1 cellular context compared by ENCODE assay signal in genomic region chr12:29578070-29578469, GRCh38.
TF ChIP-seq lines count a peak whose summit lies in the region.

No MANE protein-coding gene starts in this region.

TF ChIP-seq in IMR-90, 13 proteins besides CTCF, POLR2A, EP300 and RAD21:
- TF ChIP-seq RCOR1 (IDR thresholded peaks at IDR 0.05; ENCODE audit: insufficient replicate concordance, low read length) (no peak), SMC3 (IDR thresholded peaks at IDR 0.05; ENCODE audit: low read depth, low read length) (no peak), MXI1 (IDR thresholded peaks at IDR 0.05; ENCODE audit: borderline replicate concordance, low read depth, low read length) (no peak), CEBPB (IDR thresholded peaks at IDR 0.05; ENCODE audit: low read depth, low read length) (no peak), CHD1 (IDR thresholded peaks at IDR 0.05; ENCODE audit: low read depth, low read length) (no peak), BHLHE40 (IDR thresholded peaks at IDR 0.05; ENCODE audit: low read depth, low read length) (no peak), NFE2L2 (IDR thresholded peaks at IDR 0.05; ENCODE audit: low read depth, low read length) (no peak), MAFK (IDR thresholded peaks at IDR 0.05; ENCODE audit: low read depth, low read length) (no peak), ELK1 (IDR thresholded peaks at IDR 0.05; ENCODE audit: borderline replicate concordance, low read depth, low read length) (no peak), FOS (IDR thresholded peaks at IDR 0.05; ENCODE audit: low read depth, low read length) (no peak), MAZ (IDR thresholded peaks at IDR 0.05; ENCODE audit: borderline replicate concordance, low read depth, low read length) (no peak), RFX5 (IDR thresholded peaks at IDR 0.05; ENCODE audit: low read depth, low read length) (no peak), USF2 (IDR thresholded peaks at IDR 0.05; ENCODE audit: low read depth, low read length) (no peak)
